ENCODE assay signal across 26 cellular contexts in genomic region chr16:5820472-5820871, GRCh38.
DNase-seq lines count a peak whose midpoint lies in the region; ATAC-seq, FAIRE-seq and TF ChIP-seq lines count a peak whose summit lies in the region.
"Had no signal": no experiment of that assay in that cellular context is flagged by ENCODE, and none has a peak within 500 bp of the region (broad histone marks: within the 10 kb centered on the region; RNA-seq: fewer than 3 reads in every experiment).

No MANE protein-coding gene starts in this region.

- H2BK120ac ChIP-seq in H1 (replicated peaks; ENCODE audit: low read depth, low read length) (no peak overlapping the region), mesendoderm (ENCODE audit: low read depth, low read length) (no peak overlapping the region)

- H3K79me2 ChIP-seq in H1 (ENCODE audit: control insufficient read depth in 1 of 2, insufficient read depth in 2 of 2, low read length in 2 of 2) (no peaks in the 10 kb centered on the region), mesendoderm (ENCODE audit: control insufficient read depth, insufficient read depth, low read length) (no peaks in the 10 kb centered on the region)

- CTCF ChIA-PET in H1 (lab: Charles Lee; ENCODE audit: partially characterized antibody), result interaction anchor here (1.5 kb wide), 1 partner anchor 10 kb away, joined by 3 read pairs; no protein-coding TSS in a partner anchor

- POLR2A ChIA-PET in H1 (lab: Charles Lee; ENCODE audit: partially characterized antibody), result no interaction called here

- DNase-seq in Caki2 (ENCODE audit: low read depth) (peak; percentile 30), RWPE2 (ENCODE audit: low spot score) (no peak), H1 (ENCODE audit: low read depth in 1 of 2, low spot score in 2 of 2) (peak in 1 of 2 experiments; percentile 3), mesendoderm (peak; percentile 4), T-helper 1 cell (no peak), NCI-H345 treated with DMSO at 0.1 percent for 48 hours (lab: John Stamatoyannopoulos, UW; ENCODE audit: unreplicated experiment) (no peak), heart right ventricle (no peak)
- DNase-seq: CD8-positive, alpha-beta memory T cell; DMS153; DND-41; H7; Kasumi-1; MG63; NCI-H2029; NCI-H446 treated with DMSO at 0.1 percent for 48 hours; NCI-H526; NCI-H82; NK-92 treated with Interleukin-12 subunit alpha and Interleukin-12 subunit beta, amount 100 ng/mL, for 24 hours; PC-3; SHP77 treated with DMSO at 0.1 percent for 48 hours had no signal

- no peaks in the 10 kb centered on the region for H3K79me1 ChIP-seq in H1 (ENCODE audit: low read depth, low read length)
- no peaks in the 10 kb centered on the region for H3K79me1 ChIP-seq in mesendoderm (ENCODE audit: low read length)

- no peak overlapping the region for H3K56ac ChIP-seq in H1 (replicated peaks; ENCODE audit: insufficient read length, low read depth, low read length)
- no peak overlapping the region for H3K56ac ChIP-seq in mesendoderm (ENCODE audit: low read length)

- no peak overlapping the region for H3K4ac ChIP-seq in H1 (replicated peaks; ENCODE audit: insufficient read length, low read depth, low read length)
- H3K4ac ChIP-seq in mesendoderm (ENCODE audit: low read depth, low read length), result no peak overlapping the region

- H2BK15ac ChIP-seq in H1 (ENCODE audit: low read length) (no peak overlapping the region), mesendoderm (replicated peaks; ENCODE audit: low read depth) (no peak overlapping the region)

- FAIRE-seq in H1 (lab: Jason Lieb, UNC), result no peak
- FAIRE-seq: HTR-8/SVneo, K562 had no signal

- peak overlapping the region; percentile 35 for H3K27ac ChIP-seq in RWPE2 (ENCODE audit: poor library complexity, severe bottlenecking)
- no peak overlapping the region for H3K27ac ChIP-seq in H1 (ENCODE audit: low read depth, low read length)
- no peak overlapping the region for H3K27ac ChIP-seq in mesendoderm (ENCODE audit: low read depth, low read length)
- H3K27ac ChIP-seq in heart right ventricle, result no peak overlapping the region
- H3K27ac ChIP-seq: 22Rv1, C4-2B, RWPE1 had no signal

- H2BK5ac ChIP-seq in H1 (ENCODE audit: low read depth, low read length), result no peak overlapping the region
- H2BK5ac ChIP-seq in mesendoderm (ENCODE audit: low read length), result no peak overlapping the region

- H4K5ac ChIP-seq in H1 (ENCODE audit: insufficient read length, low read depth, low read length) (no peak overlapping the region), mesendoderm (ENCODE audit: low read length) (no peak overlapping the region)

- peak; percentile 70 for ATAC-seq in RWPE2 (ENCODE audit: low read depth)
- no peak for ATAC-seq in heart right ventricle
- ATAC-seq in HG03095 (IDR thresholded peaks at IDR 0.05; ENCODE audit: unreplicated experiment), result no peak
- ATAC-seq: K562, PC-3 had no signal

- in situ Hi-C loops in Caki2 (cut with HindIII; ENCODE audit: low pct_unique_long_range_greater_than_20kb, low sequenced_read_pairs), result no loop called here

- H4K8ac ChIP-seq in H1 (ENCODE audit: extremely low read depth, insufficient read depth, low read length) (no peak overlapping the region), mesendoderm (ENCODE audit: low read depth, low read length) (no peak overlapping the region)

- no peak overlapping the region for H2BK12ac ChIP-seq in H1 (ENCODE audit: low read depth, low read length)

- 0 out of 2 replicates have a peak overlapping the region, but pooled peaks have one; percentile 2 for H2AK5ac ChIP-seq in H1 (ENCODE audit: low read depth, low read length)
- no peak overlapping the region for H2AK5ac ChIP-seq in mesendoderm (ENCODE audit: low read length)

- H3K27me3 ChIP-seq in RWPE2 (ENCODE audit: insufficient read depth, poor library complexity, severe bottlenecking), result no peaks in the 10 kb centered on the region
- H3K27me3 ChIP-seq in H1 (replicated peaks in 1 of 4; ENCODE audit: control insufficient read depth in 3 of 4, extremely low read depth in 1 of 4, insufficient read depth in 3 of 4, low read length in 3 of 4), result no peaks in the 10 kb centered on the region
- no peaks in the 10 kb centered on the region for H3K27me3 ChIP-seq in mesendoderm (ENCODE audit: insufficient read depth, low read length, poor library complexity)
- H3K27me3 ChIP-seq in heart right ventricle, result no peaks in the 10 kb centered on the region
- H3K27me3 ChIP-seq: MG63 had no signal

- no peaks in the 10 kb centered on the region for H3K23me2 ChIP-seq in H1 (ENCODE audit: low read depth, low read length)

- no peak overlapping the region for H2AFZ ChIP-seq in H1 (ENCODE audit: low read length)

- intact Hi-C loops in heart right ventricle (cut with DNase I), result no loop called here

- H3K4me1 ChIP-seq in RWPE2 (ENCODE audit: insufficient read depth, poor library complexity, severe bottlenecking), result no peaks in the 10 kb centered on the region
- no peaks in the 10 kb centered on the region for H3K4me1 ChIP-seq in H1 (replicated peaks in 1 of 4; ENCODE audit: control insufficient read depth in 3 of 4, insufficient read depth in 4 of 4, low read length in 3 of 4)
- H3K4me1 ChIP-seq in mesendoderm (ENCODE audit: control insufficient read depth, low read depth, low read length), result no peaks in the 10 kb centered on the region
- H3K4me1 ChIP-seq in heart right ventricle, result no peaks in the 10 kb centered on the region

- H3K36me3 ChIP-seq in RWPE2 (ENCODE audit: low read depth), result no peaks in the 10 kb centered on the region
- H3K36me3 ChIP-seq in H1 (ENCODE audit: control insufficient read depth in 2 of 4, insufficient read depth in 4 of 4, low read length in 3 of 4), result no peaks in the 10 kb centered on the region
- H3K36me3 ChIP-seq in mesendoderm (ENCODE audit: control insufficient read depth, insufficient read depth, low read length), result no peaks in the 10 kb centered on the region
- no peaks in the 10 kb centered on the region for H3K36me3 ChIP-seq in heart right ventricle
- H3K36me3 ChIP-seq: MG63 had no signal

- no peak overlapping the region for H3K18ac ChIP-seq in H1 (ENCODE audit: extremely low read depth, low read length)
- no peak overlapping the region for H3K18ac ChIP-seq in mesendoderm (ENCODE audit: low read length)

- no peaks in the 10 kb centered on the region for H3K9me3 ChIP-seq in RWPE2 (ENCODE audit: severe bottlenecking)
- H3K9me3 ChIP-seq in H1 (ENCODE audit: insufficient read depth in 2 of 2, low read depth in 1 of 2, low read length in 1 of 2), result no peaks in the 10 kb centered on the region
- H3K9me3 ChIP-seq in heart right ventricle, result peaks cover 0 to 5% (median 0%) of the 10 kb centered on the region in 11 donors
- H3K9me3 ChIP-seq: MG63 had no signal

- H3K23ac ChIP-seq in H1 (ENCODE audit: insufficient read length) (no peak overlapping the region), mesendoderm (ENCODE audit: low read length) (no peak overlapping the region)

- 88% methylated on average over 11 of the region's 13 CpGs; no CpG with 5 or more reads in 1 of the 2 experiments for WGBS in H1 (ENCODE audit: extremely low coverage in 1 of 2, insufficient coverage in 1 of 2, insufficient read length in 1 of 2, insufficient replicate concordance in 2 of 2, low coverage in 1 of 2, low lambda C conversion rate in 2 of 2, missing lambda C conversion rate in 1 of 2), 2 experiments
- no CpG with 5 or more reads among the region's 13 CpGs for WGBS in mesendoderm (ENCODE audit: extremely low coverage, insufficient coverage, low lambda C conversion rate)
- WGBS in heart right ventricle, 2 donors, result 80% methylated on average over 12 to 13 of the region's 13 CpGs

- TF ChIP-seq EP300 in H1 (IDR thresholded peaks at IDR 0.05; ENCODE audit: borderline replicate concordance in 1 of 2, low read depth in 2 of 2, low read length in 2 of 2), result no peak

- H4K20me1 ChIP-seq in H1 (replicated peaks in 1 of 2; ENCODE audit: control insufficient read depth in 1 of 2, insufficient read depth in 2 of 2, low read length in 2 of 2), result no peaks in the 10 kb centered on the region

- TF ChIP-seq CTCF in RWPE2 (IDR thresholded peaks at IDR 0.05; ENCODE audit: poor library complexity, severe bottlenecking) (no peak), H1 (IDR thresholded peaks at IDR 0.05; ENCODE audit: control extremely low read depth in 1 of 3, insufficient read depth in 1 of 3, low read depth in 1 of 3, low read length in 3 of 3) (no peak), heart right ventricle (IDR thresholded peaks at IDR 0.05) (no peak)

- H3K9ac ChIP-seq in H1 (replicated peaks in 1 of 4; ENCODE audit: extremely low read depth in 1 of 4, low read depth in 3 of 4, low read length in 3 of 4), result no peak overlapping the region
- H3K9ac ChIP-seq in mesendoderm (ENCODE audit: low read length), result no peak overlapping the region

- no peak overlapping the region for H2BK20ac ChIP-seq in H1 (ENCODE audit: low read length)

- H3K14ac ChIP-seq in H1 (ENCODE audit: insufficient read length), result no peak overlapping the region

- no peak for TF ChIP-seq POLR2A in H1 (IDR thresholded peaks at IDR 0.05; ENCODE audit: control extremely low read depth in 1 of 2, low read depth in 2 of 2, low read length in 2 of 2)

- no peak overlapping the region for H3K4me2 ChIP-seq in H1 (ENCODE audit: insufficient read depth in 1 of 2, low read depth in 2 of 2, low read length in 2 of 2)
- no peak overlapping the region for H3K4me2 ChIP-seq in mesendoderm (ENCODE audit: low read length)

- no peak for TF ChIP-seq RAD21 in H1 (IDR thresholded peaks at IDR 0.05 in 1 of 2, conservative IDR thresholded peaks at IDR 0.05 in 1 of 2; ENCODE audit: low read depth in 2 of 2, low read length in 2 of 2)

- no peak overlapping the region for H4K91ac ChIP-seq in H1 (replicated peaks; ENCODE audit: insufficient read length, low read length)

- H3K4me3 ChIP-seq in RWPE2 (ENCODE audit: severe bottlenecking) (no peak overlapping the region), H1 (ENCODE audit: extremely low read depth in 1 of 4, insufficient read depth in 2 of 4, low read depth in 3 of 4, low read length in 4 of 4) (no peak overlapping the region), mesendoderm (ENCODE audit: low read length) (no peak overlapping the region), heart right ventricle (no peak overlapping the region)
- H3K4me3 ChIP-seq: K562, MG63 had no signal

TF ChIP-seq in H1, 55 proteins besides CTCF, POLR2A, EP300 and RAD21:
- TF ChIP-seq JUND (IDR thresholded peaks at IDR 0.05; ENCODE audit: low read length) (no peak), HDAC2 (IDR thresholded peaks at IDR 0.05; ENCODE audit: borderline replicate concordance in 1 of 2, low read depth in 2 of 2, low read length in 2 of 2) (no peak), CHD1 (IDR thresholded peaks at IDR 0.05; ENCODE audit: low read depth, low read length) (no peak), MAFK (IDR thresholded peaks at IDR 0.05; ENCODE audit: low read depth, low read length) (no peak), ASH2L (IDR thresholded peaks at IDR 0.05; ENCODE audit: low read length) (no peak)

Comparison
In these comparisons a context has a peak if more than half of its experiments do, and no peak if none do; other contexts are left out.
1. DNase-seq: peak in Caki2 (single experiment) and mesendoderm (single experiment); none in RWPE2 (single experiment), T-helper 1 cell (0 of 5), NCI-H345 treated with DMSO at 0.1 percent for 48 hours (single experiment) and heart right ventricle (0 of 2).